In genomic region chr6:159692303-159693127, GRCh38 we compare ENCODE assay signal across 8 cellular contexts. TPM values are rescaled to one million over a fixed set of nuclear protein-coding genes. Genes with fewer than 3 reads are reported as not detected.
A peak's percentile ranks its signal among the peaks of the same experiment; 100 is the strongest.
DNase-seq lines count a peak whose midpoint lies in the region; ATAC-seq and TF ChIP-seq lines count a peak whose summit lies in the region.

No MANE protein-coding gene starts in this region.

- peak; percentile 65 for DNase-seq in DND-41
- DNase-seq in IMR-90: peak; percentile 42
- DNase-seq in T follicular helper cell (ENCODE audit: low read depth): peak; percentile 42
- DNase-seq in amygdala (lab: John Stamatoyannopoulos, UW): peak in 34 of 56 donors; percentile 16 to 70 (median 46)
- peak; percentile 67 for DNase-seq in hepatocyte (ENCODE audit: low spot score)
- no peak for DNase-seq in retinal pigment epithelial cell (ENCODE audit: low read depth)
- no peak for DNase-seq in ecto neural progenitor cell (ENCODE audit: low spot score)

- peak overlapping the region in 1 of 2 experiments; percentile 23; a peak in 3 of 4 replicates for H4K8ac ChIP-seq in IMR-90 (ENCODE audit: low read depth in 2 of 2, low read length in 2 of 2)

- H3K18ac ChIP-seq in IMR-90 (ENCODE audit: low read depth, low read length): peak overlapping the region; percentile 76

- POLR2A ChIA-PET in IMR-90 (lab: Charles Lee; ENCODE audit: unreplicated experiment): no interaction called here

- H3K4me2 ChIP-seq in DND-41 (ENCODE audit: insufficient read depth, low read length) (peak overlapping the region; percentile 89), IMR-90 (ENCODE audit: low read depth, low read length) (peak overlapping the region; percentile 94), hepatocyte (peak overlapping the region; percentile 90)

- in situ Hi-C loops in IMR-90 (cut with MboI; ENCODE audit: low sequenced_read_pairs): loop anchor here (5.0 to 25.0 kb wide), 3 partner anchors 40 to 270 kb away; partner anchors contain the start of genes ACAT2 and IGF2R

- intact Hi-C loops in IMR-90 (cut with micrococcal nuclease): loop anchor here (1.0 to 2.0 kb wide), 2 partner anchors 36 to 68 kb away; no protein-coding TSS in a partner anchor

- peak overlapping the region; percentile 95 for H2AK9ac ChIP-seq in IMR-90 (replicated peaks; ENCODE audit: low read depth, low read length, poor library complexity)

- H3K9me2 ChIP-seq in hepatocyte (replicated peaks; ENCODE audit: insufficient read depth): no peaks in the 10 kb centered on the region

- H4K20me1 ChIP-seq in DND-41 (ENCODE audit: insufficient read depth, low read length): peaks cover 16% of the 10 kb centered on the region
- peaks cover 11% of the 10 kb centered on the region for H4K20me1 ChIP-seq in IMR-90 (ENCODE audit: insufficient read depth, low read length)
- no peaks in the 10 kb centered on the region for H4K20me1 ChIP-seq in hepatocyte (ENCODE audit: insufficient read depth, poor library complexity, severe bottlenecking)

- H2BK20ac ChIP-seq in IMR-90 (ENCODE audit: low read depth, low read length): no peak overlapping the region

- peak overlapping the region; percentile 76 to 81 for H3K4me3 ChIP-seq in DND-41 (ENCODE audit: low read depth in 1 of 2, low read length in 2 of 2)
- H3K4me3 ChIP-seq in IMR-90 (ENCODE audit: insufficient read depth, low read depth, low read length): peak overlapping the region; percentile 99
- H3K4me3 ChIP-seq in hepatocyte: peak overlapping the region; percentile 94
- peak overlapping the region; percentile 60 for H3K4me3 ChIP-seq in retinal pigment epithelial cell (ENCODE audit: low read length)

- H3K4ac ChIP-seq in IMR-90 (ENCODE audit: low read depth, low read length): peak overlapping the region; percentile 74

- H3K9ac ChIP-seq in DND-41 (ENCODE audit: low read depth, low read length) (peak overlapping the region; percentile 85), IMR-90 (ENCODE audit: low read depth, low read length) (peak overlapping the region; percentile 78)

- H3K27ac ChIP-seq in DND-41 (ENCODE audit: low read length): peak overlapping the region; percentile 95
- peak overlapping the region; percentile 79 for H3K27ac ChIP-seq in IMR-90 (ENCODE audit: insufficient read depth, low read length)
- H3K27ac ChIP-seq in hepatocyte: peak overlapping the region; percentile 99

- H3K4me1 ChIP-seq in DND-41 (ENCODE audit: insufficient read depth, low read length): peaks cover 30% of the 10 kb centered on the region
- peaks cover 12% of the 10 kb centered on the region for H3K4me1 ChIP-seq in IMR-90 (ENCODE audit: control insufficient read depth, insufficient read depth, low read length)
- peaks cover 10% of the 10 kb centered on the region for H3K4me1 ChIP-seq in hepatocyte (ENCODE audit: insufficient read depth)

- peaks cover 20 to 56% of the 10 kb centered on the region in 2 experiments; a peak in 3 of 4 replicates for H3K79me1 ChIP-seq in IMR-90 (ENCODE audit: low read depth in 1 of 2, low read length in 2 of 2)

- peak overlapping the region; percentile 97 for H3K23ac ChIP-seq in IMR-90 (ENCODE audit: low read depth, low read length)

- H2AK5ac ChIP-seq in IMR-90 (ENCODE audit: low read depth, low read length): peak overlapping the region; percentile 70; the same call in 1 of the 2 replicates

- TF ChIP-seq POLR2A in IMR-90 (IDR thresholded peaks at IDR 0.05; ENCODE audit: low read depth, low read length): no peak

- H3K36me3 ChIP-seq in DND-41 (ENCODE audit: insufficient read depth, low read length): peaks cover 26% of the 10 kb centered on the region
- peaks cover 22% of the 10 kb centered on the region for H3K36me3 ChIP-seq in IMR-90 (ENCODE audit: control insufficient read depth, insufficient read depth, low read length)
- no peaks in the 10 kb centered on the region for H3K36me3 ChIP-seq in hepatocyte (replicated peaks; ENCODE audit: insufficient read depth, low read depth)

- no TSS peak for BruUV-seq in IMR-90 (replicated peaks; lab: Mats Ljungman, UMichigan)

- 3% methylated on average over 41 of the region's 66 CpGs; no CpG with 5 or more reads in 1 of the 2 experiments for WGBS in IMR-90 (ENCODE audit: extremely low coverage in 2 of 2, insufficient read length in 1 of 2), 2 experiments
- 4% methylated on average over 57 of the region's 66 CpGs for WGBS in hepatocyte (ENCODE audit: low lambda C conversion rate, missing lambda C conversion rate)

- H3K79me2 ChIP-seq in DND-41 (ENCODE audit: insufficient read depth, low read length) (peaks cover 50% of the 10 kb centered on the region), hepatocyte (peaks cover 53% of the 10 kb centered on the region)

- TF ChIP-seq RAD21 in IMR-90 (IDR thresholded peaks at IDR 0.05; ENCODE audit: low read length): no peak

- no peak for TF ChIP-seq CTCF in DND-41 (IDR thresholded peaks at IDR 0.05; ENCODE audit: borderline replicate concordance, extremely low read depth, low read length, poor library complexity, severe bottlenecking)
- TF ChIP-seq CTCF in IMR-90 (conservative IDR thresholded peaks at IDR 0.05; ENCODE audit: low read depth, low read length): no peak
- no peak for TF ChIP-seq CTCF in hepatocyte (IDR thresholded peaks at IDR 0.05; ENCODE audit: poor library complexity)
- no peak for TF ChIP-seq CTCF in retinal pigment epithelial cell (conservative IDR thresholded peaks at IDR 0.05; ENCODE audit: low read depth, low read length)

- H4K91ac ChIP-seq in IMR-90 (ENCODE audit: insufficient read depth, low read depth, low read length): peak overlapping the region; percentile 66

- CTCF ChIA-PET in IMR-90 (lab: Yijun Ruan, JAX): interaction anchor here (1.1 to 1.9 kb wide), 3 partner anchors 24 to 141 kb away, joined by 3 to 5 read pairs (median 4); partner anchors contain the start of genes MRPL18 and TCP1

- ATAC-seq in DND-41 (ENCODE audit: insufficient read depth, low read depth) (peak; percentile 55), GM21576 (IDR thresholded peaks at IDR 0.05; ENCODE audit: unreplicated experiment) (peak; percentile 28), IMR-90 (ENCODE audit: low read depth) (peak; percentile 21)

- dilution Hi-C loops in IMR-90 (cut with HindIII; ENCODE audit: low sequenced_read_pairs, unreplicated experiment): no loop called here

- H3K9me3 ChIP-seq in DND-41 (ENCODE audit: insufficient read depth, low read length, severe bottlenecking) (no peaks in the 10 kb centered on the region), IMR-90 (ENCODE audit: control insufficient read depth, insufficient read depth, low read length) (no peaks in the 10 kb centered on the region), hepatocyte (ENCODE audit: low read depth) (no peaks in the 10 kb centered on the region)

- peak overlapping the region; percentile 53 for H4K5ac ChIP-seq in IMR-90 (ENCODE audit: low read depth, low read length)

- H2BK5ac ChIP-seq in IMR-90 (ENCODE audit: low read depth, low read length, poor library complexity, severe bottlenecking): peak overlapping the region; percentile 81

- no peaks in the 10 kb centered on the region for H3K27me3 ChIP-seq in DND-41 (ENCODE audit: insufficient read depth, low read length, poor library complexity)
- no peaks in the 10 kb centered on the region for H3K27me3 ChIP-seq in IMR-90 (ENCODE audit: control insufficient read depth, insufficient read depth, low read length)
- H3K27me3 ChIP-seq in hepatocyte: no peaks in the 10 kb centered on the region

- H2AFZ ChIP-seq in DND-41 (ENCODE audit: low read depth, low read length) (peak overlapping the region; percentile 65), IMR-90 (replicated peaks; ENCODE audit: low read length, poor library complexity) (peak overlapping the region; percentile 93), hepatocyte (peak overlapping the region; percentile 67)

- H2BK15ac ChIP-seq in IMR-90 (ENCODE audit: low read depth, low read length): 0 out of 3 replicates have a peak overlapping the region, but pooled peaks have one; percentile 20

- peak overlapping the region; percentile 46; the same call in 1 of the 2 replicates for H2BK120ac ChIP-seq in IMR-90 (ENCODE audit: low read depth, low read length)

- H3K14ac ChIP-seq in IMR-90 (replicated peaks; ENCODE audit: low read depth, low read length): peak overlapping the region; percentile 89

- H3K56ac ChIP-seq in IMR-90 (ENCODE audit: extremely low read depth, insufficient read depth, low read length): peak overlapping the region; percentile 44; the same call in 1 of the 2 replicates

- H3K9me1 ChIP-seq in IMR-90 (ENCODE audit: insufficient read depth, low read length): peaks cover 18% of the 10 kb centered on the region

TF ChIP-seq in IMR-90, 13 proteins besides CTCF, POLR2A, EP300 and RAD21:
- no peak for TF ChIP-seq FOS (IDR thresholded peaks at IDR 0.05; ENCODE audit: low read depth, low read length)
- TF ChIP-seq MXI1 (IDR thresholded peaks at IDR 0.05; ENCODE audit: borderline replicate concordance, low read depth, low read length): peak; percentile 79

RNA-seq across cellular contexts. Expression of gene SOD2, which starts 0.5 kb away (rescaled TPM):
- total RNA-seq in IMR-90 (2012; rRNA removed) (243 TPM in 2 replicates), hepatocyte (236 and 264 TPM in 2 replicates)
- polyA plus RNA-seq in IMR-90 (2012; rRNA removed) (102 and 173 TPM in 2 replicates), hepatocyte (138 and 143 TPM in 2 replicates)
- 93.7 and 177 TPM in 2 replicates for polyA plus RNA-seq in IMR-90 (2012; cell fraction: cytosol; rRNA removed)
- polyA plus RNA-seq in IMR-90 (2012; cell fraction: nucleus; rRNA removed; ENCODE audit: low replicate concordance): 48.2 and 96.3 TPM in 2 replicates

RNA-seq across cellular contexts. Expression of gene WTAP, which starts 34.8 kb away (rescaled TPM):
- total RNA-seq in IMR-90 (2012; rRNA removed) (92.3 and 124 TPM in 2 replicates), hepatocyte (94.8 and 101 TPM in 2 replicates)
- polyA plus RNA-seq in IMR-90 (2012; rRNA removed) (20.1 and 30.2 TPM in 2 replicates), hepatocyte (84.6 and 88.1 TPM in 2 replicates)
- 6.5 and 6.6 TPM in 2 replicates for polyA plus RNA-seq in IMR-90 (2012; cell fraction: cytosol; rRNA removed)
- polyA plus RNA-seq in IMR-90 (2012; cell fraction: nucleus; rRNA removed; ENCODE audit: low replicate concordance): 3.8 and 25.2 TPM in 2 replicates

Comparison
In these comparisons a context has a peak if more than half of its experiments do, and no peak if none do; other contexts are left out.
1. DNase-seq: peak in DND-41 (single experiment), IMR-90 (single experiment), T follicular helper cell (single experiment), amygdala (34 of 56) and hepatocyte (single experiment); none in retinal pigment epithelial cell (single experiment) and ecto neural progenitor cell (single experiment).
2. Peak in every context shown above with its lines, with median percentiles within 50 percentile points of each other: ATAC-seq, H2AFZ ChIP-seq, H3K27ac ChIP-seq, H3K4me2 ChIP-seq and H3K4me3 ChIP-seq.